In the genomic region with DNA sequence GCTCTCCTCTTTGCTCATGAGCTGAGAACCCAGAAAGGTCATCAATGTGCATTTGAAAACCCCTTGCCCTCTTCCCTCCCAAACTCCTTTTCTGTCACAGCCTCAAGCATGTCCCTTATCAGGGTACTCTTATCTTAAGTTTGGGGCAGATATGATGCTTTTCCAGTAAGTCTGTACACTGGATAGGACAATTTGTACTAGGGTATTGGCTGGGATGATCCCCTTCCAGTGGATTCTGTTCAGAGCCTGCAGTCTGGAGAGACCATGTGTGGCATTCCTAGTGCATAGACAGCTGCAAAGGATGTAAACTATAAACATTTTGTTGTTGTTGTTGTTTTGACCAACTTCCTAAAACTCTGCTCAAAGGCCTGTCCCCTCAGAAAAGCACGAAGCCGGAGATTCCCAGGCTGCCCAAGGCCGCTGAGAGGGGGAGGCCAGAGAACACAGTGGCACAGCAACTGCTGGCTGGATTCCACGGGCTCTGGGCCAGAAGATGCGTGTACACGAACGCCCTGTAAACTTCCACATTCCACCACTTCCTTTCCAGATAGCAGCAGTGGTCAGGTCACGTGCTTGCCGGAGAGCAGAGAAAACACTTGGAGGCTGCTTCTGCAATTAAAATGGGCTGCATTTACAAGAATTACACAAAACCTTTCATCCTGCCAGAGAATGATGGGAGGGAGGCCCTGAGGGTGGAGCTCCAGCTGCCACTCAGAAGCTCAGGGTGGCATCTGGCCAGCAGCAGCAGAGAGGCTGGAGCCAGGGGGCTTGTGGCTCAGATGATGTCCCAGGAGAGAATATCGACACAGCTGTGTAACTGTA, we compare ENCODE assay signal across 8 cellular contexts. TPM values are rescaled to one million over a fixed set of nuclear protein-coding genes. Genes with fewer than 3 reads are reported as not detected.
DNase-seq lines count a peak whose midpoint lies in the region; ATAC-seq, FAIRE-seq and TF ChIP-seq lines count a peak whose summit lies in the region.

No MANE protein-coding gene starts in this region.

- H3K9me2 ChIP-seq in Loucy (replicated peaks; ENCODE audit: low read depth, low read length) (no peaks in the 10 kb centered on the region), hepatocyte (replicated peaks; ENCODE audit: insufficient read depth) (no peaks in the 10 kb centered on the region)

- CTCF ChIA-PET in GM12878 (lab: Yijun Ruan, JAX), result interaction anchor here (0.6 to 1.5 kb wide), 3 partner anchors 96 to 738 kb away, joined by 3 read pairs; no protein-coding TSS in a partner anchor

- POLR2A ChIA-PET in GM12878 (lab: Charles Lee), result no interaction called here

- WGBS in GM12878 (ENCODE audit: insufficient coverage, insufficient replicate concordance, low lambda C conversion rate, missing lambda C conversion rate), result 61% methylated on average over 10 of the region's 10 CpGs
- WGBS in hepatocyte (ENCODE audit: low lambda C conversion rate, missing lambda C conversion rate), result 18% methylated on average over 10 of the region's 10 CpGs

- no peaks in the 10 kb centered on the region for H3K27me3 ChIP-seq in Loucy (ENCODE audit: insufficient read depth, low read length, poor library complexity, severe bottlenecking)
- H3K27me3 ChIP-seq in GM12878 (replicated peaks in 1 of 2; ENCODE audit: control insufficient read depth in 2 of 2, insufficient read depth in 2 of 2, low read length in 1 of 2), result peaks cover 0 to 6% of the 10 kb centered on the region in 2 experiments; a peak in 2 of 4 replicates
- H3K27me3 ChIP-seq in hepatocyte, result no peaks in the 10 kb centered on the region
- H3K27me3 ChIP-seq in gastrocnemius medialis, result no peaks in the 10 kb centered on the region

- no peak for TF ChIP-seq CTCF in CD14-positive monocyte (IDR thresholded peaks at IDR 0.05)
- no peak for TF ChIP-seq CTCF in Loucy (conservative IDR thresholded peaks at IDR 0.05; ENCODE audit: low read length)
- no peak for TF ChIP-seq CTCF in GM12878 (IDR thresholded peaks at IDR 0.05 in 2 of 3, conservative IDR thresholded peaks at IDR 0.05 in 1 of 3; ENCODE audit: control insufficient read depth in 2 of 3, extremely low read depth in 1 of 3, insufficient read depth in 1 of 3, low read depth in 3 of 3, low read length in 3 of 3)
- TF ChIP-seq CTCF in hepatocyte (IDR thresholded peaks at IDR 0.05; ENCODE audit: poor library complexity), result no peak
- peak in 1 of 5 experiments; percentile 16 for TF ChIP-seq CTCF in gastrocnemius medialis (IDR thresholded peaks at IDR 0.05 in 4 of 5, conservative IDR thresholded peaks at IDR 0.05 in 1 of 5)

- ATAC-seq in GM12878 (no peak), gastrocnemius medialis (peak; percentile 69 to 71), HG02678 (IDR thresholded peaks at IDR 0.05; ENCODE audit: unreplicated experiment) (no peak), HG03457 (IDR thresholded peaks at IDR 0.05; ENCODE audit: unreplicated experiment) (no peak)

- FAIRE-seq in GM12878 (lab: Jason Lieb, UNC), result no peak

- no peaks in the 10 kb centered on the region for H3K27me3 Mint-ChIP-seq in CD14-positive monocyte (ENCODE audit: low read depth in 3 of 3)
- H3K27me3 Mint-ChIP-seq in T-helper 2 cell treated with Interferon-gamma antibody and Interleukin-4, amounts not matched to agents 5 μg/mL and 100 μg/mL, for 36 hours (ENCODE audit: low read depth), result no peaks in the 10 kb centered on the region

- H3K4me3 Mint-ChIP-seq in CD14-positive monocyte, result peak overlapping the region; percentile 13 to 75
- H3K4me3 Mint-ChIP-seq in T-helper 2 cell treated with Interferon-gamma antibody and Interleukin-4, amounts not matched to agents 5 μg/mL and 100 μg/mL, for 36 hours, result peak overlapping the region; percentile 74

- no peaks in the 10 kb centered on the region for H3K79me2 ChIP-seq in Loucy (ENCODE audit: insufficient read depth, low read length)
- H3K79me2 ChIP-seq in GM12878 (ENCODE audit: control insufficient read depth, insufficient read depth, low read length), result no peaks in the 10 kb centered on the region
- H3K79me2 ChIP-seq in hepatocyte, result no peaks in the 10 kb centered on the region

- peaks cover 6% of the 10 kb centered on the region; the same call in 1 of the 2 replicates for H3F3A ChIP-seq in Loucy (ENCODE audit: low read depth)

- TF ChIP-seq EP300 in GM12878 (IDR thresholded peaks at IDR 0.05; ENCODE audit: borderline replicate concordance in 1 of 2, control insufficient read depth in 1 of 2, low read depth in 2 of 2, low read length in 2 of 2), result no peak

- TF ChIP-seq RAD21 in GM12878 (IDR thresholded peaks at IDR 0.05; ENCODE audit: insufficient read depth, low read depth, low read length), result no peak

- RAD21 ChIA-PET in GM12878 (lab: Charles Lee; ENCODE audit: unreplicated experiment), result no interaction called here

- TF ChIP-seq POLR2A in GM12878 (IDR thresholded peaks at IDR 0.05; ENCODE audit: low read depth, low read length), result no peak
- TF ChIP-seq POLR2A in gastrocnemius medialis (IDR thresholded peaks at IDR 0.05), result no peak

- H3K27ac ChIP-seq in GM12878 (ENCODE audit: control insufficient read depth, insufficient read depth) (no peak overlapping the region), hepatocyte (peak overlapping the region; percentile 69), gastrocnemius medialis (peak overlapping the region; percentile 54 to 68 (median 60))

- H4K20me1 ChIP-seq in Loucy (ENCODE audit: insufficient read depth, low read length, poor library complexity, severe bottlenecking) (no peaks in the 10 kb centered on the region), GM12878 (ENCODE audit: control insufficient read depth, insufficient read depth) (no peaks in the 10 kb centered on the region; the same call in 1 of the 2 replicates), hepatocyte (ENCODE audit: insufficient read depth, poor library complexity, severe bottlenecking) (no peaks in the 10 kb centered on the region)

- H3K4me1 Mint-ChIP-seq in CD14-positive monocyte, result peaks cover 72% of the 10 kb centered on the region
- H3K4me1 Mint-ChIP-seq in T-helper 2 cell treated with Interferon-gamma antibody and Interleukin-4, amounts not matched to agents 5 μg/mL and 100 μg/mL, for 36 hours (ENCODE audit: low read depth), result peaks cover 64% of the 10 kb centered on the region

- SMC1A ChIA-PET in GM12878 (lab: Charles Lee; ENCODE audit: uncharacterized antibody, unreplicated experiment), result interaction anchor here (0.7 kb wide), 1 partner anchor 10 kb away, joined by 5 read pairs; no protein-coding TSS in a partner anchor

- peak; percentile 95 for DNase-seq in CD14-positive monocyte (ENCODE audit: low spot score)
- peak; percentile 71 for DNase-seq in T-helper 2 cell treated with Interferon-gamma antibody and Interleukin-4, amounts not matched to agents 5 μg/mL and 100 μg/mL, for 36 hours (ENCODE audit: low spot score)
- no peak for DNase-seq in GM12878 (ENCODE audit: low read depth, low spot score)
- DNase-seq in hepatocyte (ENCODE audit: low spot score), result peak; percentile 92
- peak; percentile 75 to 82 for DNase-seq in gastrocnemius medialis

- no TSS peak for BruUV-seq in GM12878 (replicated peaks; lab: Mats Ljungman, UMichigan)

- H3K27ac Mint-ChIP-seq in CD14-positive monocyte, result peak overlapping the region; percentile 99 to 100 (median 99)
- H3K27ac Mint-ChIP-seq in T-helper 2 cell treated with Interferon-gamma antibody and Interleukin-4, amounts not matched to agents 5 μg/mL and 100 μg/mL, for 36 hours, result peak overlapping the region; percentile 79

- no peaks in the 10 kb centered on the region for H3K9me3 Mint-ChIP-seq in CD14-positive monocyte
- no peaks in the 10 kb centered on the region for H3K9me3 Mint-ChIP-seq in T-helper 2 cell treated with Interferon-gamma antibody and Interleukin-4, amounts not matched to agents 5 μg/mL and 100 μg/mL, for 36 hours

- peaks cover 36 to 52% of the 10 kb centered on the region in 2 donors for H3K36me3 Mint-ChIP-seq in CD14-positive monocyte
- peaks cover 47% of the 10 kb centered on the region for H3K36me3 Mint-ChIP-seq in T-helper 2 cell treated with Interferon-gamma antibody and Interleukin-4, amounts not matched to agents 5 μg/mL and 100 μg/mL, for 36 hours (ENCODE audit: low read depth)

- H3K36me3 ChIP-seq in Loucy (ENCODE audit: insufficient read depth, low read length), result peaks cover 13% of the 10 kb centered on the region; the same call in 1 of the 2 replicates
- H3K36me3 ChIP-seq in GM12878 (ENCODE audit: control insufficient read depth in 2 of 2, insufficient read depth in 2 of 2, low read length in 1 of 2), result no peaks in the 10 kb centered on the region
- no peaks in the 10 kb centered on the region for H3K36me3 ChIP-seq in hepatocyte (replicated peaks; ENCODE audit: insufficient read depth, low read depth)
- no peaks in the 10 kb centered on the region for H3K36me3 ChIP-seq in gastrocnemius medialis

- no peak overlapping the region for H2AFZ ChIP-seq in Loucy (ENCODE audit: low read length)
- no peak overlapping the region for H2AFZ ChIP-seq in GM12878 (ENCODE audit: control insufficient read depth, low read depth, low read length)
- H2AFZ ChIP-seq in hepatocyte, result no peak overlapping the region

- H3K4me2 ChIP-seq in Loucy (ENCODE audit: low read depth, low read length, poor library complexity, severe bottlenecking) (peak overlapping the region; percentile 86), GM12878 (ENCODE audit: control insufficient read depth, insufficient read depth) (no peak overlapping the region), hepatocyte (peak overlapping the region; percentile 27)

- intact Hi-C loops in CD14-positive monocyte (cut with micrococcal nuclease), result no loop called here
- intact Hi-C loops in GM12878 (cut with micrococcal nuclease; ENCODE audit: unreplicated experiment), result no loop called here
- intact Hi-C loops in gastrocnemius medialis (cut with DNase I; ENCODE audit: low total_unique reads), result no loop called here

- H3K9ac ChIP-seq in Loucy (ENCODE audit: low read depth, low read length, poor library complexity, severe bottlenecking), result peak overlapping the region; percentile 70
- H3K9ac ChIP-seq in GM12878 (ENCODE audit: control insufficient read depth, insufficient read depth, low read length), result no peak overlapping the region

- in situ Hi-C loops in GM12878 (cut with MboI), result no loop called here
- in situ Hi-C loops in gastrocnemius medialis (cut with MboI; ENCODE audit: low sequenced_read_pairs in 4 of 4), result no loop called here

- H3K9me3 ChIP-seq in Loucy (ENCODE audit: insufficient read depth, low read depth, low read length) (no peaks in the 10 kb centered on the region), GM12878 (replicated peaks; ENCODE audit: control insufficient read depth, insufficient read depth, low read length) (no peaks in the 10 kb centered on the region), hepatocyte (ENCODE audit: low read depth) (no peaks in the 10 kb centered on the region), gastrocnemius medialis (no peaks in the 10 kb centered on the region)

- H3K4me1 ChIP-seq in Loucy (ENCODE audit: insufficient read depth, low read length, poor library complexity, severe bottlenecking), result peaks cover 63% of the 10 kb centered on the region
- H3K4me1 ChIP-seq in GM12878 (ENCODE audit: control insufficient read depth, insufficient read depth, low read length), result peaks cover 14% of the 10 kb centered on the region
- peaks cover 14% of the 10 kb centered on the region for H3K4me1 ChIP-seq in hepatocyte (ENCODE audit: insufficient read depth)
- peaks cover 26 to 38% of the 10 kb centered on the region in 2 donors for H3K4me1 ChIP-seq in gastrocnemius medialis

- H3K4me3 ChIP-seq in Loucy (ENCODE audit: low read length, poor library complexity, severe bottlenecking) (peak overlapping the region; percentile 63), GM12878 (no peak overlapping the region), hepatocyte (no peak overlapping the region), gastrocnemius medialis (no peak overlapping the region)

RNA-seq across cellular contexts. Expression of a gene that starts 42.1 kb away (rescaled TPM):
- polyA plus RNA-seq in CD14-positive monocyte (not detected), GM12878 (2011; rRNA removed) (not detected in 2 replicates), GM12878 (2014; fragmentation: Illumina TruSeq; extraction: Trizol) (0.04 TPM in 1 of 2 replicates, not detected in the other), GM12878 (2014; fragmentation: Nextera tagmentation; extraction: Ambion mirVana) (not detected), GM12878 (2014; rRNA removed) (not detected in 2 replicates), GM12878 (2016; fragmentation: Nextera tagmentation; extraction: Ambion mirVana) (not detected), hepatocyte (not detected in 2 replicates)
- not detected in 2 replicates for total RNA-seq in GM12878 (2013; cell fraction: nucleolus; rRNA removed)
- total RNA-seq in GM12878 (2014; rRNA removed) (not detected in 2 replicates), GM12878 (2014; rRNA removed; fragmentation: Illumina TruSeq; extraction: Trizol) (not detected in 2 replicates), GM12878 (2021) (not detected in 2 replicates), hepatocyte (0.12 and 0.27 TPM in 2 replicates), gastrocnemius medialis (not detected)
- not detected for polyA plus RNA-seq in GM12878 (2011; ENCODE audit: low read depth)
- polyA plus RNA-seq in GM12878 (2011; cell fraction: cytosol; rRNA removed), result not detected in 2 replicates
- polyA plus RNA-seq in GM12878 (2011; cell fraction: nucleus; rRNA removed), result not detected in 2 replicates
- polyA plus RNA-seq in GM12878 (2012), result not detected in 2 replicates
- not detected in 2 replicates for polyA minus RNA-seq in GM12878 (2011; rRNA and poly(A)+ RNA removed)
- polyA minus RNA-seq in GM12878 (2011; cell fraction: cytosol; rRNA and poly(A)+ RNA removed), result not detected in 2 replicates
- polyA minus RNA-seq in GM12878 (2011; cell fraction: nucleus; rRNA and poly(A)+ RNA removed), result not detected in 2 replicates

Comparison
In these comparisons a context has a peak if more than half of its experiments do, and no peak if none do; other contexts are left out.
1. ATAC-seq: peak in gastrocnemius medialis (2 of 2); none in GM12878 (single experiment), HG02678 (single experiment) and HG03457 (single experiment).